Comparison of ENCODE assay signal across 1 cellular context in the genomic region with DNA sequence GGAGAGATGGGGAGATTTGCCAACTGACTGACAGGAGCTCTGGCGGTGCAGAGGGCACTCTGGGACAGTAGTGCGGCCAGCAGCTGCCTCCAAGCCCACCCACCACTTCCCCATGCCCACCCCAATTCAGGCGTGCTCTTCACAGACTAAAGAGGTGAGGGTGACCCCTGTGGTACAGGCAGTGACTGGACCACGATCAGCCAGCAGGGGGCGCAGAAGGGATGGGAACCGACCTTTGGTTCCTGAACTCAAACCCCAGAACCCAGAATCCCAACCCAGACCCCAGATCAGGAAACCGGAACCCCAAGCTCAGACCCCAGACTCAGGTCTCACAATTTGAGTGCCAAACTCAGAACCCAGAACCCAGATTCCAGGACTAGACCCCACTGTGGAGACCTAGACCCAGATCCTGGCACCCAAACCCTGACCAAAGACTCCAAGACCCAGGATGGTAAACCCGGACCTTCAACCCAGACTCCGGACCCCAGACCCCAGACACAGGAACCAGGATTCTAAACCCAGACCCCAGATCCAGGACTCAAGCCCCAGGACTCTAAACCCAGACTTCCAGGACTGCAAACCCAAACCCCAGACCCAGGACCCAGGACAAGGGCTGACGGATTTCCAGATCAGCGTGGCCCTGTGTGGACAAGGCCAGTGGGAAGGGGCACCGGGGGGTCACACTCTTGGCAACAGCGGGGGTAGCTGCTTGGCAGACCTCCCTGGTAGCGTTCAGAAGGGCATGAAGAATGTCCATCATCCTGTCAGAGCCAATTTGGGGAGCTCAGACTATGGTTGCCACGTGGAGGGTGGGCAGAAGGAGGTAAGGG.
TF ChIP-seq lines count a peak whose summit lies in the region.

No MANE protein-coding gene starts in this region.

TF ChIP-seq in HepG2, 621 proteins besides CTCF, POLR2A, EP300 and RAD21:
- 0 out of 2 replicates have a peak, but pooled peaks have one; percentile 12 for TF ChIP-seq FOSL2 (CRISPR knock-in tag; IDR thresholded peaks at IDR 0.05)
- no peak for TF ChIP-seq ZSCAN30 (CRISPR knock-in tag; IDR thresholded peaks at IDR 0.05)
- peak; percentile 45 for TF ChIP-seq U2AF1 (optimal IDR thresholded peaks at IDR 0.05; ENCODE audit: low read depth, low read length)
- TF ChIP-seq, protein P1, sequence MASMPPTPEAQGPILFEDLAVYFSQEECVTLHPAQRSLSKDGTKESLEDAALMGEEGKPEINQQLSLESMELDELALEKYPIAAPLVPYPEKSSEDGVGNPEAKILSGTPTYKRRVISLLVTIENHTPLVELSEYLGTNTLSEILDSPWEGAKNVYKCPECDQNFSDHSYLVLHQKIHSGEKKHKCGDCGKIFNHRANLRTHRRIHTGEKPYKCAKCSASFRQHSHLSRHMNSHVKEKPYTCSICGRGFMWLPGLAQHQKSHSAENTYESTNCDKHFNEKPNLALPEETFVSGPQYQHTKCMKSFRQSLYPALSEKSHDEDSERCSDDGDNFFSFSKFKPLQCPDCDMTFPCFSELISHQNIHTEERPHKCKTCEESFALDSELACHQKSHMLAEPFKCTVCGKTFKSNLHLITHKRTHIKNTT (CRISPR knock-in tag; IDR thresholded peaks at IDR 0.05): no peak
- TF ChIP-seq SP140L (CRISPR knock-in tag; IDR thresholded peaks at IDR 0.05; ENCODE audit: borderline replicate concordance): no peak
- peak; percentile 76 for TF ChIP-seq SMC3 (IDR thresholded peaks at IDR 0.05; ENCODE audit: low read length)
- no peak for TF ChIP-seq ZNF225 (CRISPR knock-in tag; IDR thresholded peaks at IDR 0.05)
- no peak for TF ChIP-seq NCOR1 (IDR thresholded peaks at IDR 0.05; ENCODE audit: borderline replicate concordance, low read length)
- TF ChIP-seq HNF4A (CRISPR knock-in tag; IDR thresholded peaks at IDR 0.05): peak; percentile 39; the same call in 1 of the 2 replicates
- TF ChIP-seq ZNF329 (CRISPR knock-in tag; IDR thresholded peaks at IDR 0.05; ENCODE audit: low read depth): no peak
- TF ChIP-seq HNF4G (IDR thresholded peaks at IDR 0.05; ENCODE audit: borderline replicate concordance, low read depth, low read length): peak; percentile 68; the same call in 1 of the 2 replicates
- TF ChIP-seq HNF4G (CRISPR knock-in tag; IDR thresholded peaks at IDR 0.05; ENCODE audit: borderline replicate concordance, low read depth): no peak
- TF ChIP-seq, protein P2, sequence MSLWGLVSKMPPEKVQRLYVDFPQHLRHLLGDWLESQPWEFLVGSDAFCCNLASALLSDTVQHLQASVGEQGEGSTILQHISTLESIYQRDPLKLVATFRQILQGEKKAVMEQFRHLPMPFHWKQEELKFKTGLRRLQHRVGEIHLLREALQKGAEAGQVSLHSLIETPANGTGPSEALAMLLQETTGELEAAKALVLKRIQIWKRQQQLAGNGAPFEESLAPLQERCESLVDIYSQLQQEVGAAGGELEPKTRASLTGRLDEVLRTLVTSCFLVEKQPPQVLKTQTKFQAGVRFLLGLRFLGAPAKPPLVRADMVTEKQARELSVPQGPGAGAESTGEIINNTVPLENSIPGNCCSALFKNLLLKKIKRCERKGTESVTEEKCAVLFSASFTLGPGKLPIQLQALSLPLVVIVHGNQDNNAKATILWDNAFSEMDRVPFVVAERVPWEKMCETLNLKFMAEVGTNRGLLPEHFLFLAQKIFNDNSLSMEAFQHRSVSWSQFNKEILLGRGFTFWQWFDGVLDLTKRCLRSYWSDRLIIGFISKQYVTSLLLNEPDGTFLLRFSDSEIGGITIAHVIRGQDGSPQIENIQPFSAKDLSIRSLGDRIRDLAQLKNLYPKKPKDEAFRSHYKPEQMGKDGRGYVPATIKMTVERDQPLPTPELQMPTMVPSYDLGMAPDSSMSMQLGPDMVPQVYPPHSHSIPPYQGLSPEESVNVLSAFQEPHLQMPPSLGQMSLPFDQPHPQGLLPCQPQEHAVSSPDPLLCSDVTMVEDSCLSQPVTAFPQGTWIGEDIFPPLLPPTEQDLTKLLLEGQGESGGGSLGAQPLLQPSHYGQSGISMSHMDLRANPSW (CRISPR knock-in tag; IDR thresholded peaks at IDR 0.05; ENCODE audit: borderline replicate concordance): no peak
- TF ChIP-seq STAG1 (CRISPR knock-in tag; IDR thresholded peaks at IDR 0.05): peak; percentile 77
